In the genomic region with DNA sequence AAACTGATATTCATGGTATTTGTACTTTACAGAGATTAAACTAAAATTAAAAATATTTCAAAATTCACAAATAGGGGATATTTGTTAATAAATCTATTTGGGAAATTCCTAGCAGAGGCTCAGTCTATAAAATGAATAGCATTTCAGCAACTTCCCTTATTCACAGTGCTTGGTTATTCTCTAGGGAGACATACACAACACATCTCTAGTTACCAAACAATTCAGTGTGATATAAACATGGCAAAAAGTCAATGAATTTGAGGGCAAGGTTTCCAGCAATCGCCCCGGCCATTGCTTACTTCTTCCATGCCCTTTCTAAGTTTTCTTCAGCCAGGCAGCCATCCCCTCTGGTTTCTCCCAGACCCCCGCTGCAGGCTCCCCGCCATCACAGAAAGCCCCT, we compare ENCODE assay signal across 3 cellular contexts.
A peak's percentile ranks its signal among the peaks of the same experiment; 100 is the strongest.
TF ChIP-seq lines count a peak whose summit lies in the region.

No MANE protein-coding gene starts in this region.

TF ChIP-seq in GM23338, 12 proteins besides CTCF, POLR2A, EP300 and RAD21:
- TF ChIP-seq JUNB (IDR thresholded peaks at IDR 0.05; ENCODE audit: unreplicated experiment) = no peak
- TF ChIP-seq STAT1 (IDR thresholded peaks at IDR 0.05; ENCODE audit: unreplicated experiment) = no peak

TF ChIP-seq in GM12878, 131 proteins besides CTCF, POLR2A, EP300 and RAD21:
- TF ChIP-seq RFX5 (IDR thresholded peaks at IDR 0.05; ENCODE audit: low read depth, low read length) (no peak), MEF2B (IDR thresholded peaks at IDR 0.05; ENCODE audit: partially characterized antibody, poor library complexity, severe bottlenecking) (peak; percentile 64)
TF ChIP-seq in GM12878: peak in this region for 1.

TF ChIP-seq in HepG2, 621 proteins besides CTCF, POLR2A, EP300 and RAD21:
- TF ChIP-seq ZNF121 (CRISPR knock-in tag; IDR thresholded peaks at IDR 0.05) (no peak), FOXJ3 (CRISPR knock-in tag; IDR thresholded peaks at IDR 0.05; ENCODE audit: borderline replicate concordance) (no peak), ZBTB14 (CRISPR knock-in tag; IDR thresholded peaks at IDR 0.05) (no peak), ERF (CRISPR knock-in tag; IDR thresholded peaks at IDR 0.05) (no peak), ZNF570 (CRISPR knock-in tag; IDR thresholded peaks at IDR 0.05; ENCODE audit: borderline replicate concordance) (no peak), SUZ12 (IDR thresholded peaks at IDR 0.05; ENCODE audit: low read depth, low read length) (no peak), ZNF468 (CRISPR knock-in tag; IDR thresholded peaks at IDR 0.05) (no peak), SIN3B (IDR thresholded peaks at IDR 0.05; ENCODE audit: low read length) (no peak), BCL3 (CRISPR knock-in tag; IDR thresholded peaks at IDR 0.05) (no peak)
- TF ChIP-seq, protein P1, sequence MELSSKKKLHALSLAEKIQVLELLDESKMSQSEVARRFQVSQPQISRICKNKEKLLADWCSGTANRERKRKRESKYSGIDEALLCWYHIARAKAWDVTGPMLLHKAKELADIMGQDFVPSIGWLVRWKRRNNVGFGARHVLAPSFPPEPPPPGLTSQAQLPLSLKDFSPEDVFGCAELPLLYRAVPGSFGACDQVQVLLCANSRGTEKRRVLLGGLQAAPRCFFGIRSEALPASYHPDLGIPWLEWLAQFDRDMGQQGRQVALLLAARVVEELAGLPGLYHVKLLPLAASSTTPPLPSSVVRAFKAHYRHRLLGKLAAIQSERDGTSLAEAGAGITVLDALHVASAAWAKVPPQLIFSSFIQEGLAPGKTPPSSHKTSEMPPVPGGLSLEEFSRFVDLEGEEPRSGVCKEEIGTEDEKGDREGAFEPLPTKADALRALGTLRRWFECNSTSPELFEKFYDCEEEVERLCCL (CRISPR knock-in tag; IDR thresholded peaks at IDR 0.05; ENCODE audit: borderline replicate concordance) = no peak
- TF ChIP-seq, protein P2, sequence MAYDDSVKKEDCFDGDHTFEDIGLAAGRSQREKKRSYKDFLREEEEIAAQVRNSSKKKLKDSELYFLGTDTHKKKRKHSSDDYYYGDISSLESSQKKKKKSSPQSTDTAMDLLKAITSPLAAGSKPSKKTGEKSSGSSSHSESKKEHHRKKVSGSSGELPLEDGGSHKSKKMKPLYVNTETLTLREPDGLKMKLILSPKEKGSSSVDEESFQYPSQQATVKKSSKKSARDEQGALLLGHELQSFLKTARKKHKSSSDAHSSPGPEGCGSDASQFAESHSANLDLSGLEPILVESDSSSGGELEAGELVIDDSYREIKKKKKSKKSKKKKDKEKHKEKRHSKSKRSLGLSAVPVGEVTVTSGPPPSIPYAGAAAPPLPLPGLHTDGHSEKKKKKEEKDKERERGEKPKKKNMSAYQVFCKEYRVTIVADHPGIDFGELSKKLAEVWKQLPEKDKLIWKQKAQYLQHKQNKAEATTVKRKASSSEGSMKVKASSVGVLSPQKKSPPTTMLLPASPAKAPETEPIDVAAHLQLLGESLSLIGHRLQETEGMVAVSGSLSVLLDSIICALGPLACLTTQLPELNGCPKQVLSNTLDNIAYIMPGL (CRISPR knock-in tag; IDR thresholded peaks at IDR 0.05; ENCODE audit: borderline replicate concordance in 1 of 2, low read depth in 1 of 2) = no peak
- TF ChIP-seq, protein P3, sequence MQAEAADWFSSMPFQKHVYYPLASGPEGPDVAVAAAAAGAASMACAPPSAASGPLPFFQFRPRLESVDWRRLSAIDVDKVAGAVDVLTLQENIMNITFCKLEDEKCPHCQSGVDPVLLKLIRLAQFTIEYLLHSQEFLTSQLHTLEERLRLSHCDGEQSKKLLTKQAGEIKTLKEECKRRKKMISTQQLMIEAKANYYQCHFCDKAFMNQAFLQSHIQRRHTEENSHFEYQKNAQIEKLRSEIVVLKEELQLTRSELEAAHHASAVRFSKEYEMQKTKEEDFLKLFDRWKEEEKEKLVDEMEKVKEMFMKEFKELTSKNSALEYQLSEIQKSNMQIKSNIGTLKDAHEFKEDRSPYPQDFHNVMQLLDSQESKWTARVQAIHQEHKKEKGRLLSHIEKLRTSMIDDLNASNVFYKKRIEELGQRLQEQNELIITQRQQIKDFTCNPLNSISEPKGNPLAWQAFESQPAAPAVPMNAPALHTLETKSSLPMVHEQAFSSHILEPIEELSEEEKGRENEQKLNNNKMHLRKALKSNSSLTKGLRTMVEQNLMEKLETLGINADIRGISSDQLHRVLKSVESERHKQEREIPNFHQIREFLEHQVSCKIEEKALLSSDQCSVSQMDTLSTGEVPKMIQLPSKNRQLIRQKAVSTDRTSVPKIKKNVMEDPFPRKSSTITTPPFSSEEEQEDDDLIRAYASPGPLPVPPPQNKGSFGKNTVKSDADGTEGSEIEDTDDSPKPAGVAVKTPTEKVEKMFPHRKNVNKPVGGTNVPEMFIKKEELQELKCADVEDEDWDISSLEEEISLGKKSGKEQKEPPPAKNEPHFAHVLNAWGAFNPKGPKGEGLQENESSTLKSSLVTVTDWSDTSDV (CRISPR knock-in tag; IDR thresholded peaks at IDR 0.05) = no peak
